8 cellular contexts compared by ENCODE assay signal in genomic region chr15:31397851-31398661, GRCh38.
DNase-seq lines count a peak whose midpoint lies in the region; ATAC-seq and TF ChIP-seq lines count a peak whose summit lies in the region.

No MANE protein-coding gene starts in this region.

- ATAC-seq in GM18498 (IDR thresholded peaks at IDR 0.05; ENCODE audit: unreplicated experiment) (no peak), HG02981 (IDR thresholded peaks at IDR 0.05; ENCODE audit: unreplicated experiment) (no peak)

- peaks cover 7% of the 10 kb centered on the region for H3K27me3 ChIP-seq in iPS-15b (ENCODE audit: control insufficient read depth, insufficient read depth, low read length)
- H3K27me3 ChIP-seq in thyroid gland, result no peaks in the 10 kb centered on the region

- H3K9me3 ChIP-seq in iPS-15b (ENCODE audit: control insufficient read depth, insufficient read depth, low read length) (no peaks in the 10 kb centered on the region), thyroid gland (no peaks in the 10 kb centered on the region)

- WGBS in thyroid gland, 2 donors, result 81% methylated on average over 17 to 21 of the region's 21 CpGs

- peak overlapping the region; percentile 47 for H3K9ac ChIP-seq in iPS-15b (ENCODE audit: low read depth, low read length)

- H3K36me3 ChIP-seq in iPS-15b (ENCODE audit: control insufficient read depth, insufficient read depth, low read length) (no peaks in the 10 kb centered on the region), thyroid gland (no peaks in the 10 kb centered on the region)

- no peak for TF ChIP-seq POLR2A in thyroid gland (IDR thresholded peaks at IDR 0.05)

- peak; percentile 13 for DNase-seq in NCI-H2227 (lab: John Stamatoyannopoulos, UW; ENCODE audit: unreplicated experiment)
- no peak for DNase-seq in NCI-H2227 treated with DMSO at 0.1 percent for 48 hours (lab: John Stamatoyannopoulos, UW)
- no peak for DNase-seq in thyroid gland
- no peak for DNase-seq in superior temporal gyrus (ENCODE audit: extremely low spot score)

- intact Hi-C loops in thyroid gland (cut with DNase I), result loop anchor here (5.0 to 10.0 kb wide), 2 partner anchors 34 to 87 kb away; no protein-coding TSS in a partner anchor

- peak overlapping the region; percentile 80 for H3K27ac ChIP-seq in VCaP
- H3K27ac ChIP-seq in thyroid gland, result peak overlapping the region; percentile 68 to 84 (median 83)

- H3K4me3 ChIP-seq in iPS-15b (ENCODE audit: low read depth, low read length), result no peak overlapping the region
- H3K4me3 ChIP-seq in thyroid gland (replicated peaks in 1 of 3), result no peak overlapping the region

- TF ChIP-seq CTCF in VCaP (conservative IDR thresholded peaks at IDR 0.05) (no peak), thyroid gland (IDR thresholded peaks at IDR 0.05) (no peak)

- H3K4me1 ChIP-seq in iPS-15b (ENCODE audit: control insufficient read depth, insufficient read depth, low read length), result peaks cover 9% of the 10 kb centered on the region
- peaks cover 14 to 47% of the 10 kb centered on the region in 2 donors for H3K4me1 ChIP-seq in thyroid gland
